ENCODE assay signal across 29 cellular contexts in genomic region chr15:78213956-78214355, GRCh38. TPM values are rescaled to one million over a fixed set of nuclear protein-coding genes. Genes with fewer than 3 reads are reported as not detected.
"Had no signal": no experiment of that assay in that cellular context is flagged by ENCODE, and none has a peak within 500 bp of the region (broad histone marks: within the 10 kb centered on the region; RNA-seq: fewer than 3 reads in every experiment).

No MANE protein-coding gene starts in this region.

- H3K27me3 Mint-ChIP-seq: activated naive CD4-positive, alpha-beta T cell treated with anti-CD3 and anti-CD28 coated beads, Interleukin-2, amount 50 U/mL, for 24 hours; activated naive CD8-positive, alpha-beta T cell treated with anti-CD3 and anti-CD28 coated beads, Interleukin-2, amount 50 U/mL, for 24 hours had no signal

- H3K36me3 Mint-ChIP-seq: activated CD8-positive, alpha-beta memory T cell treated with anti-CD3 and anti-CD28 coated beads, Interleukin-2, amount 10 ng/mL, durations not matched to agents 7 days and 5 days; activated naive CD4-positive, alpha-beta T cell treated with anti-CD3 and anti-CD28 coated beads, Interleukin-2, amount 50 U/mL, for 24 hours; stimulated activated memory B cell treated with anti-CD40 and anti-IgM and Interleukin-4, amounts not matched to agents 10 μg/mL and 1 μg/mL and 100 μg/mL, for 72 hours had no signal

- H3K4me3 ChIP-seq: breast epithelium, heart left ventricle, left lung, lung, ovary, tibial nerve had no signal

- FAIRE-seq: endothelial cell of umbilical vein, small intestine, urothelium cell line had no signal

- H3K4me1 ChIP-seq: breast epithelium, left lung had no signal

- H3K4me1 Mint-ChIP-seq: activated CD4-positive, alpha-beta T cell treated with anti-CD3 and anti-CD28 coated beads for 36 hours; activated naive CD4-positive, alpha-beta T cell treated with anti-CD3 and anti-CD28 coated beads, Interleukin-2, amount 50 U/mL, for 24 hours; activated naive CD8-positive, alpha-beta T cell treated with anti-CD3 and anti-CD28 coated beads, Interleukin-2, amount 50 U/mL, for 24 hours; central memory CD8-positive, alpha-beta T cell; stimulated activated memory B cell treated with anti-CD40 and anti-IgM and Interleukin-4, amounts not matched to agents 10 μg/mL and 1 μg/mL and 100 μg/mL, for 72 hours; stimulated activated naive CD8-positive, alpha-beta T cell treated with anti-CD3 and anti-CD28 coated beads, Interleukin-15, amount 100 ng/mL, for 72 hours had no signal

- ATAC-seq: activated CD4-positive, alpha-beta T cell treated with anti-CD3 and anti-CD28 coated beads for 36 hours; activated CD8-positive, alpha-beta memory T cell treated with anti-CD3 and anti-CD28 coated beads, Interleukin-2, amount 10 ng/mL, durations not matched to agents 7 days and 5 days; activated CD8-positive, alpha-beta T cell treated with anti-CD3 and anti-CD28 coated beads, Interleukin-2, amount 10 ng/mL, durations not matched to agents 7 days and 5 days; activated naive CD8-positive, alpha-beta T cell treated with anti-CD3 and anti-CD28 coated beads, Interleukin-2, amount 50 U/mL, for 24 hours; heart left ventricle; left lung; sciatic nerve; stimulated activated memory B cell treated with anti-CD40 and anti-IgM and Interleukin-4, amounts not matched to agents 10 μg/mL and 1 μg/mL and 100 μg/mL, for 72 hours; stimulated activated naive CD8-positive, alpha-beta T cell treated with anti-CD3 and anti-CD28 coated beads, Interleukin-15, amount 100 ng/mL, for 72 hours had no signal

- H3K9me3 Mint-ChIP-seq: activated naive CD4-positive, alpha-beta T cell treated with anti-CD3 and anti-CD28 coated beads, Interleukin-2, amount 50 U/mL, for 24 hours; activated naive CD8-positive, alpha-beta T cell treated with anti-CD3 and anti-CD28 coated beads, Interleukin-2, amount 50 U/mL, for 24 hours; activated T-helper 2 cell treated with anti-CD3 and anti-CD28 coated beads, Interferon-gamma antibody, Interleukin-2, Interleukin-4, amounts not matched to agents 10 μg/mL and 5 μg/mL and 100 μg/mL, durations not matched to agents 14 hours and 24 hours and 36 hours; central memory CD8-positive, alpha-beta T cell; nephron; stimulated activated memory B cell treated with anti-CD40 and anti-IgM and Interleukin-4, amounts not matched to agents 10 μg/mL and 1 μg/mL and 100 μg/mL, for 72 hours; stimulated activated naive CD8-positive, alpha-beta T cell treated with anti-CD3 and anti-CD28 coated beads, Interleukin-15, amount 100 ng/mL, for 72 hours had no signal

- H3K27ac Mint-ChIP-seq: activated CD4-positive, alpha-beta T cell treated with anti-CD3 and anti-CD28 coated beads for 36 hours; activated CD8-positive, alpha-beta memory T cell treated with anti-CD3 and anti-CD28 coated beads, Interleukin-2, amount 10 ng/mL, durations not matched to agents 7 days and 5 days; activated CD8-positive, alpha-beta T cell treated with anti-CD3 and anti-CD28 coated beads, Interleukin-2, amount 10 ng/mL, durations not matched to agents 7 days and 5 days; activated naive CD4-positive, alpha-beta T cell treated with anti-CD3 and anti-CD28 coated beads, Interleukin-2, amount 50 U/mL, for 24 hours; activated naive CD8-positive, alpha-beta T cell treated with anti-CD3 and anti-CD28 coated beads, Interleukin-2, amount 50 U/mL, for 24 hours; activated T-helper 2 cell treated with anti-CD3 and anti-CD28 coated beads, Interferon-gamma antibody, Interleukin-2, Interleukin-4, amounts not matched to agents 10 μg/mL and 5 μg/mL and 100 μg/mL, durations not matched to agents 14 hours and 24 hours and 36 hours; progenitor cell of endocrine pancreas; stimulated activated memory B cell treated with anti-CD40 and anti-IgM and Interleukin-4, amounts not matched to agents 10 μg/mL and 1 μg/mL and 100 μg/mL, for 72 hours had no signal

- H3K27ac ChIP-seq: breast epithelium, left lung, neutrophil, ovary had no signal

- H3K4me3 Mint-ChIP-seq: activated CD4-positive, alpha-beta T cell treated with anti-CD3 and anti-CD28 coated beads for 36 hours; activated CD8-positive, alpha-beta memory T cell treated with anti-CD3 and anti-CD28 coated beads, Interleukin-2, amount 10 ng/mL, durations not matched to agents 7 days and 5 days; activated CD8-positive, alpha-beta T cell treated with anti-CD3 and anti-CD28 coated beads, Interleukin-2, amount 10 ng/mL, durations not matched to agents 7 days and 5 days; activated naive CD4-positive, alpha-beta T cell treated with anti-CD3 and anti-CD28 coated beads, Interleukin-2, amount 50 U/mL, for 24 hours; activated naive CD8-positive, alpha-beta T cell treated with anti-CD3 and anti-CD28 coated beads, Interleukin-2, amount 50 U/mL, for 24 hours; central memory CD8-positive, alpha-beta T cell; nephron; stimulated activated memory B cell treated with anti-CD40 and anti-IgM and Interleukin-4, amounts not matched to agents 10 μg/mL and 1 μg/mL and 100 μg/mL, for 72 hours; stimulated activated naive CD8-positive, alpha-beta T cell treated with anti-CD3 and anti-CD28 coated beads, Interleukin-15, amount 100 ng/mL, for 72 hours had no signal

- H3K36me3 ChIP-seq: breast epithelium, heart left ventricle, left lung, neutrophil, ovary, tibial nerve had no signal

- H3K9me3 ChIP-seq: breast epithelium, heart left ventricle, left lung, neutrophil, ovary, tibial nerve had no signal

- DNase-seq: activated CD4-positive, alpha-beta T cell treated with anti-CD3 and anti-CD28 coated beads for 36 hours; activated CD4-positive, CD25-positive, alpha-beta regulatory T cell; activated CD8-positive, alpha-beta memory T cell treated with anti-CD3 and anti-CD28 coated beads, Interleukin-2, amount 10 ng/mL, durations not matched to agents 7 days and 5 days; activated CD8-positive, alpha-beta T cell treated with anti-CD3 and anti-CD28 coated beads, Interleukin-2, amount 10 ng/mL, durations not matched to agents 7 days and 5 days; activated naive CD8-positive, alpha-beta T cell treated with anti-CD3 and anti-CD28 coated beads, Interleukin-2, amount 50 U/mL, for 24 hours; activated T-cell treated with anti-CD3 and anti-CD28 coated beads, Interleukin-2, amount 50 U/mL, for 48 hours; cortex of kidney; foreskin fibroblast; left lung; ovary; small intestine; stimulated activated CD4-positive, alpha-beta T cell treated with anti-CD3 and anti-CD28 coated beads, Interleukin-4, amount 100 ng/mL, for 24 hours; stimulated activated naive CD8-positive, alpha-beta T cell treated with anti-CD3 and anti-CD28 coated beads, Interleukin-15, amount 100 ng/mL, for 72 hours had no signal

- H3K27me3 ChIP-seq: heart left ventricle, neutrophil, ovary, tibial nerve had no signal

RNA-seq across cellular contexts. Expression of gene ACSBG1, which starts 20.4 kb away (rescaled TPM):
- total RNA-seq: endothelial cell of umbilical vein; kidney epithelial cell; progenitor cell of endocrine pancreas; T-helper 1 cell treated with Interleukin-12 subunit alpha and Interleukin-12 subunit beta and Interleukin-4 antibody, amounts not matched to agents 30 ng/mL and 1 ng/mL, for 36 hours had no signal
- polyA plus RNA-seq: endothelial cell of umbilical vein had no signal
